Comparison of ENCODE assay signal across 7 cellular contexts in the genomic region with DNA sequence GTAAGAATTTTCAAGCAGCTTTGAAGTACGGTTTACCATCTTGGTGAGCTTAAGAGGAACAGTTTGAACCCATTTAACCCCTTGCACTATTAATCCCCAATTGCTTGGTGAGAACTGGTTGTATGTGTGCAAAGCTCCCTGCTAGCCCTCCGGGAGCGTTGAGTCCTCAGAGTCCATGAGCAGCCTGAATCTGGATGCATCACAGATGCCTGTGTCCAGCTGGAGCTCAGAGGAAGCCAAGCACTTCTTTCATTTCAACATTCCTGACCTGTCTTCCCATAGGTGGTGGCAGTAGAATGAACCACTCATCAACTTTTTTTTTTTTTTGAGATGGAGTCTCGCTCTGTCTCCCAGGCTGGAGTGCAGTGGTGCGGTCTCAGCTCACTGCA.
DNase-seq lines count a peak whose midpoint lies in the region; ATAC-seq and TF ChIP-seq lines count a peak whose summit lies in the region.
"Not testable (repeated sequence)": the region's sequence is repeated elsewhere in the genome, so short reads cannot be mapped to it uniquely, and the experiment has no call there.

No MANE protein-coding gene starts in this region.

- not testable (repeated sequence) for H3K9me3 Mint-ChIP-seq in activated CD4-positive, alpha-beta T cell treated with anti-CD3 and anti-CD28 coated beads, Interleukin-2, amount 10 ng/mL, durations not matched to agents 24 days and 14 days

- peak overlapping the region in 1 of 4 donors; percentile 29 for H3K4me3 ChIP-seq in esophagus muscularis mucosa
- not testable (repeated sequence) for H3K4me3 ChIP-seq in right cardiac atrium (ENCODE audit: low read length); thyroid gland (replicated peaks in 1 of 3)

- not testable (repeated sequence) for TF ChIP-seq CTCF in esophagus muscularis mucosa (IDR thresholded peaks at IDR 0.05); thyroid gland (IDR thresholded peaks at IDR 0.05)

- peak overlapping the region; percentile 41 for H3K27ac Mint-ChIP-seq in activated CD4-positive, alpha-beta T cell treated with anti-CD3 and anti-CD28 coated beads, Interleukin-2, amount 10 ng/mL, durations not matched to agents 24 days and 14 days

- 76% methylated on average over 3 of the region's 5 CpGs for WGBS in esophagus muscularis mucosa
- WGBS in right cardiac atrium, result 64% methylated on average over 4 of the region's 5 CpGs
- WGBS in thyroid gland, 2 donors, result 33 to 45% methylated on average over 1 to 5 of the region's 5 CpGs

- TF ChIP-seq POLR2A in esophagus muscularis mucosa (IDR thresholded peaks at IDR 0.05; ENCODE audit: low read depth); thyroid gland (IDR thresholded peaks at IDR 0.05): not testable (repeated sequence)

- H3K27ac ChIP-seq in esophagus muscularis mucosa (replicated peaks in 1 of 4) (peak overlapping the region; percentile 41 to 80 (median 64)), thyroid gland (peak overlapping the region; percentile 38 to 65 (median 41))
- not testable (repeated sequence) for H3K27ac ChIP-seq in right cardiac atrium (ENCODE audit: low read length)

- H3K27me3 Mint-ChIP-seq in activated CD4-positive, alpha-beta T cell treated with anti-CD3 and anti-CD28 coated beads, Interleukin-2, amount 10 ng/mL, durations not matched to agents 24 days and 14 days, result not testable (repeated sequence)

- H3K4me1 ChIP-seq in esophagus muscularis mucosa; right cardiac atrium (ENCODE audit: control insufficient read depth, insufficient read depth, low read length); thyroid gland: not testable (repeated sequence)

- not testable (repeated sequence) for H3K4me1 Mint-ChIP-seq in activated CD4-positive, alpha-beta T cell treated with anti-CD3 and anti-CD28 coated beads, Interleukin-2, amount 10 ng/mL, durations not matched to agents 24 days and 14 days

- H3K27me3 ChIP-seq in esophagus muscularis mucosa; right cardiac atrium (ENCODE audit: control insufficient read depth, insufficient read depth); thyroid gland: not testable (repeated sequence)

- peak; percentile 14 for ATAC-seq in HG03135 (IDR thresholded peaks at IDR 0.05; ENCODE audit: unreplicated experiment)
- ATAC-seq in Right ventricle myocardium inferior, result peak; percentile 52
- ATAC-seq in right cardiac atrium, result peak; percentile 2 to 32
- ATAC-seq in sciatic nerve, result peak; percentile 24

- not testable (repeated sequence) for H3K9me3 ChIP-seq in esophagus muscularis mucosa; right cardiac atrium (ENCODE audit: control insufficient read depth, low read length); thyroid gland

- intact Hi-C loops in activated CD4-positive, alpha-beta T cell treated with anti-CD3 and anti-CD28 coated beads, Interleukin-2, amount 10 ng/mL, durations not matched to agents 24 days and 14 days (cut with micrococcal nuclease); esophagus muscularis mucosa (cut with DNase I); Right ventricle myocardium inferior (cut with DNase I); right cardiac atrium (cut with DNase I); sciatic nerve (cut with DNase I); thyroid gland (cut with DNase I): not testable (repeated sequence)

- not testable (repeated sequence) for H3K36me3 ChIP-seq in esophagus muscularis mucosa, thyroid gland

- not testable (repeated sequence) for DNase-seq in activated CD4-positive, alpha-beta T cell treated with anti-CD3 and anti-CD28 coated beads, Interleukin-2, amount 10 ng/mL, durations not matched to agents 24 days and 14 days; esophagus muscularis mucosa (ENCODE audit: extremely low spot score); Right ventricle myocardium inferior (ENCODE audit: missing footprints); right cardiac atrium; sciatic nerve (ENCODE audit: low spot score); thyroid gland

- not testable (repeated sequence) for H3K4me3 Mint-ChIP-seq in activated CD4-positive, alpha-beta T cell treated with anti-CD3 and anti-CD28 coated beads, Interleukin-2, amount 10 ng/mL, durations not matched to agents 24 days and 14 days

- not testable (repeated sequence) for TF ChIP-seq EP300 in esophagus muscularis mucosa (IDR thresholded peaks at IDR 0.05)

- H3K36me3 Mint-ChIP-seq in activated CD4-positive, alpha-beta T cell treated with anti-CD3 and anti-CD28 coated beads, Interleukin-2, amount 10 ng/mL, durations not matched to agents 24 days and 14 days (ENCODE audit: low read depth), result not testable (repeated sequence)
